In genomic region chr21:41098076-41098475, GRCh38 we compare ENCODE assay signal across 35 cellular contexts.
"Had no signal": no experiment of that assay in that cellular context is flagged by ENCODE, and none has a peak within 500 bp of the region (broad histone marks: within the 10 kb centered on the region; RNA-seq: fewer than 3 reads in every experiment).

No MANE protein-coding gene starts in this region.

- DNase-seq: Kasumi-1, MG63, MM.1S, MV-4-11, NCI-H1048, NCI-H1092, NCI-H1092 treated with DMSO at 0.1 percent for 48 hours, NCI-H1105, NCI-H1105 treated with DMSO at 0.1 percent for 48 hours, NCI-H1417, NCI-H1417 treated with DMSO at 0.1 percent for 48 hours, NCI-H1436, NCI-H1436 treated with DMSO at 0.1 percent for 48 hours, NCI-H146, NCI-H1694, NCI-H1694 treated with DMSO at 0.1 percent for 48 hours, NCI-H187, NCI-H187 treated with DMSO at 0.1 percent for 48 hours, NCI-H1930, NCI-H2029, NCI-H2029 treated with DMSO at 0.1 percent for 48 hours, NCI-H2081, NCI-H2081 treated with DMSO at 0.1 percent for 48 hours, NCI-H2107, NCI-H2171, NCI-H2171 treated with DMSO at 0.1 percent for 48 hours, NCI-H2227 treated with DMSO at 0.1 percent for 48 hours, NCI-H226, NCI-H345, NCI-H446, NCI-H446 treated with DMSO at 0.1 percent for 48 hours, NCI-H510A, NCI-H510A treated with DMSO at 0.1 percent for 48 hours, NCI-H524, NCI-H524 treated with DMSO at 0.1 percent for 48 hours had no signal
